In the genomic region with DNA sequence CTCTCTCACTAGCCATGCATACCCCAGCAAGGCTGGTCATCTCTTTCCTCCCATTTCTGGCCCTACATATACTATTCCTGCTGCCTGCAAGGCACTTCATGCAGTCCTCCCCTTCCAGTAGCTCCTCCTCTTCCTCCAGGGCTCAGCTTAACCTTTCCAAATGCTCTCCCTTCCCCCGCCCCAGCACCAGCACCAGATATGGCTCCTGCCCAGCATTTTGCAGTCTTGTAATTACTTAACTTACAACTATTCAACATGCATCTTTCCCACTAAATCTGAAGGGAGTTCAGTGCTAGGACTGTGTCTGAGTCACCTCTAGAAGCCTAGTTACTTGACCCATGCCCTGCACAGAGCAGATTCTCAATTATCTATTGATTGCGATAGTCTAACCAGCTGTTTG, we compare ENCODE assay signal across 1 cellular context.
TF ChIP-seq lines count a peak whose summit lies in the region.

No MANE protein-coding gene starts in this region.

TF ChIP-seq in K562, 482 proteins besides CTCF, POLR2A, EP300 and RAD21 (continued from another document):
- TF ChIP-seq, protein P1, sequence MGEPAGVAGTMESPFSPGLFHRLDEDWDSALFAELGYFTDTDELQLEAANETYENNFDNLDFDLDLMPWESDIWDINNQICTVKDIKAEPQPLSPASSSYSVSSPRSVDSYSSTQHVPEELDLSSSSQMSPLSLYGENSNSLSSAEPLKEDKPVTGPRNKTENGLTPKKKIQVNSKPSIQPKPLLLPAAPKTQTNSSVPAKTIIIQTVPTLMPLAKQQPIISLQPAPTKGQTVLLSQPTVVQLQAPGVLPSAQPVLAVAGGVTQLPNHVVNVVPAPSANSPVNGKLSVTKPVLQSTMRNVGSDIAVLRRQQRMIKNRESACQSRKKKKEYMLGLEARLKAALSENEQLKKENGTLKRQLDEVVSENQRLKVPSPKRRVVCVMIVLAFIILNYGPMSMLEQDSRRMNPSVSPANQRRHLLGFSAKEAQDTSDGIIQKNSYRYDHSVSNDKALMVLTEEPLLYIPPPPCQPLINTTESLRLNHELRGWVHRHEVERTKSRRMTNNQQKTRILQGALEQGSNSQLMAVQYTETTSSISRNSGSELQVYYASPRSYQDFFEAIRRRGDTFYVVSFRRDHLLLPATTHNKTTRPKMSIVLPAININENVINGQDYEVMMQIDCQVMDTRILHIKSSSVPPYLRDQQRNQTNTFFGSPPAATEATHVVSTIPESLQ (CRISPR knock-in tag; IDR thresholded peaks at IDR 0.05) = no peak
- TF ChIP-seq HDAC1 (IDR thresholded peaks at IDR 0.05) (no peak), SAP30 (IDR thresholded peaks at IDR 0.05; ENCODE audit: borderline replicate concordance, insufficient read depth, low read depth, low read length, poor library complexity, severe bottlenecking) (no peak)
